8 cellular contexts compared by ENCODE assay signal in the genomic region with DNA sequence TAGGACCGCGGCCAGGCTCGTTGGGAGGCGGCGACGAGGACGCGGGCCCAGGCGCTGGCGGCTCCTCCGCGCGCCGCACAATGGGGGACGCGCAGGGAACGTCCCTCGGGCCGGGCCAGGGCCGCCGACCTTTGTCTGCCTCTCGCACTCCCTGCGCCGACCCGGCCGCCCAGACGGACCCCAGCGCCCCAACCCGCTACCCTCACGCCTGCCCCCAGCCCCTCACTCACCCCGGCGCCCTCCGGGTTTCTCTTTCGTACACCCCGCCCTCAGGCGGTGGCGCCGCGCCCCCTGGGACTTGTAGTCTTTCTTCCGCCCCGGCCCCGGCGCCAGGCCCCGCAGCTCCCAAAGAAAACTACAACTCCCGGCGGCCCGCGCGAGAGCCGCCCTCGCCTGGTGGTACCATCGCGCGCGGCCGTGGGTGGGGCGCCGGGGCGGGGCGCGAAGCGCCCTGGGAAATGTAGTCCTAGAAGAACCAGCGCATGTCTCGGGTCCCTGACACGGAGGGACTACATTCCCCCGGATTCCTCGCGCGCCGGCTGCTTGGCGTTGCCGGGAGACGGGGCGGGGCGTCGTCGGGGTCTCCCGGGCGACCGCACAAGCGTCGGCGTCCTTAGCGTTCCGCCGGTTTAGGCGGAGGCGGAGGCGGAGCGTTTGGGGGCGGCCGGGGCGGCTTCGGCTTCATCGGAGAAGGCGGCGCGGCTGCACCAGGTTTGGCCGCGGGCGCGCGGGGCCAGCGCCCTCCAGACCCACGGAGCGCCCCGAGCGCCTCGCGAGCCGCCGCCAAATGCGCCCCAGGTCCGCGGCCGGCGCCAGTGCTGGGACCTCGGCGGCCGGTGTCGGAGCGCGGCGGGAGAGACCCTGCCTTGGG. TPM values are rescaled to one million over a fixed set of nuclear protein-coding genes. Genes with fewer than 3 reads are reported as not detected.
A peak's percentile ranks its signal among the peaks of the same experiment; 100 is the strongest.
DNase-seq lines count a peak whose midpoint lies in the region; ATAC-seq and TF ChIP-seq lines count a peak whose summit lies in the region.

TSS of gene C1orf159 (minus strand) at position 260 of the 871 bp plus-strand sequence. CDS start 24,546 bp downstream, outside the sequence.

- no peak within 1 kb of the TSS for H3K27ac ChIP-seq in DOHH2 (ENCODE audit: low read depth, low read length)
- H3K27ac ChIP-seq in RWPE2 (ENCODE audit: poor library complexity, severe bottlenecking) = peak within 1 kb of the TSS; percentile 23

- ATAC-seq in RWPE2 (ENCODE audit: low read depth) = peak; percentile 92
- ATAC-seq in activated T-helper 17 cell treated with anti-CD3 and anti-CD28 coated beads, Interleukin-2, amount 50 U/mL, for 72 hours (replicated peaks) = peak; percentile 96
- ATAC-seq in naive thymus-derived CD8-positive, alpha-beta T cell = peak; percentile 93
- ATAC-seq in stimulated activated naive B cell treated with anti-CD40 and anti-IgM and Interleukin-4, amounts not matched to agents 10 μg/mL and 1 μg/mL and 100 μg/mL, for 72 hours (replicated peaks) = peak; percentile 94 to 96

- DNase-seq in GOT3 (lab: John Stamatoyannopoulos, UW) = peak; percentile 83
- peak; percentile 92 for DNase-seq in LNCaP clone FGC (ENCODE audit: low read depth)
- DNase-seq in RWPE2 (ENCODE audit: low spot score) = peak; percentile 98
- peak; percentile 95 for DNase-seq in fibroblast of peridontal ligament (ENCODE audit: extremely low read depth)
- DNase-seq in naive thymus-derived CD8-positive, alpha-beta T cell = peak; percentile 96 to 99 (median 98)
- DNase-seq in stimulated activated naive B cell treated with anti-CD40 and anti-IgM and Interleukin-4, amounts not matched to agents 10 μg/mL and 1 μg/mL and 100 μg/mL, for 72 hours = peak; percentile 98

- peak within 1 kb of the TSS; percentile 76 for H3K4me3 Mint-ChIP-seq in activated T-helper 17 cell treated with anti-CD3 and anti-CD28 coated beads, Interleukin-2, amount 50 U/mL, for 72 hours
- peak within 1 kb of the TSS; percentile 83 to 95 (median 89) for H3K4me3 Mint-ChIP-seq in naive thymus-derived CD8-positive, alpha-beta T cell
- H3K4me3 Mint-ChIP-seq in stimulated activated naive B cell treated with anti-CD40 and anti-IgM and Interleukin-4, amounts not matched to agents 10 μg/mL and 1 μg/mL and 100 μg/mL, for 72 hours = peak within 1 kb of the TSS; percentile 91 to 96

- H3K9me3 Mint-ChIP-seq in activated T-helper 17 cell treated with anti-CD3 and anti-CD28 coated beads, Interleukin-2, amount 50 U/mL, for 72 hours = no peaks in the 10 kb centered on the region
- H3K9me3 Mint-ChIP-seq in naive thymus-derived CD8-positive, alpha-beta T cell = peaks cover 0 to 16% (median 0%) of the 10 kb centered on the region in 9 donors
- H3K9me3 Mint-ChIP-seq in stimulated activated naive B cell treated with anti-CD40 and anti-IgM and Interleukin-4, amounts not matched to agents 10 μg/mL and 1 μg/mL and 100 μg/mL, for 72 hours = peaks cover 0 to 9% of the 10 kb centered on the region in 2 donors

- no peaks in the 10 kb centered on the region for H3K4me1 Mint-ChIP-seq in activated T-helper 17 cell treated with anti-CD3 and anti-CD28 coated beads, Interleukin-2, amount 50 U/mL, for 72 hours
- peaks cover 6 to 20% (median 13%) of the 10 kb centered on the region in 4 donors for H3K4me1 Mint-ChIP-seq in naive thymus-derived CD8-positive, alpha-beta T cell
- H3K4me1 Mint-ChIP-seq in stimulated activated naive B cell treated with anti-CD40 and anti-IgM and Interleukin-4, amounts not matched to agents 10 μg/mL and 1 μg/mL and 100 μg/mL, for 72 hours = peaks cover 7 to 20% of the 10 kb centered on the region in 2 donors

- H3K27ac Mint-ChIP-seq in activated T-helper 17 cell treated with anti-CD3 and anti-CD28 coated beads, Interleukin-2, amount 50 U/mL, for 72 hours = peak within 1 kb of the TSS; percentile 74
- H3K27ac Mint-ChIP-seq in naive thymus-derived CD8-positive, alpha-beta T cell = peak within 1 kb of the TSS in 9 of 10 donors; percentile 51 to 94 (median 81)
- H3K27ac Mint-ChIP-seq in stimulated activated naive B cell treated with anti-CD40 and anti-IgM and Interleukin-4, amounts not matched to agents 10 μg/mL and 1 μg/mL and 100 μg/mL, for 72 hours = peak within 1 kb of the TSS; percentile 94

- peaks cover 14% of the 10 kb centered on the region for H3K36me3 ChIP-seq in DOHH2 (ENCODE audit: control insufficient read depth, low read length)
- peaks cover 10% of the 10 kb centered on the region for H3K36me3 ChIP-seq in RWPE2 (ENCODE audit: low read depth)

- peak within 1 kb of the TSS; percentile 89 for H3K4me3 ChIP-seq in DOHH2 (ENCODE audit: low read length)
- peak within 1 kb of the TSS; percentile 71 for H3K4me3 ChIP-seq in LNCaP clone FGC (ENCODE audit: low read depth, low read length)
- peak within 1 kb of the TSS; percentile 70 for H3K4me3 ChIP-seq in RWPE2 (ENCODE audit: severe bottlenecking)

- no peaks in the 10 kb centered on the region for H3K27me3 Mint-ChIP-seq in activated T-helper 17 cell treated with anti-CD3 and anti-CD28 coated beads, Interleukin-2, amount 50 U/mL, for 72 hours
- H3K27me3 Mint-ChIP-seq in naive thymus-derived CD8-positive, alpha-beta T cell = peaks cover 0 to 3% (median 0%) of the 10 kb centered on the region in 5 donors
- H3K27me3 Mint-ChIP-seq in stimulated activated naive B cell treated with anti-CD40 and anti-IgM and Interleukin-4, amounts not matched to agents 10 μg/mL and 1 μg/mL and 100 μg/mL, for 72 hours = peaks cover 0 to 9% of the 10 kb centered on the region in 2 donors

- no peaks in the 10 kb centered on the region for H3K9me2 ChIP-seq in DOHH2 (replicated peaks; ENCODE audit: control insufficient read depth, low read length)

- H3F3A ChIP-seq in DOHH2 (ENCODE audit: control insufficient read depth, insufficient read depth) = no peaks in the 10 kb centered on the region

- POLR2A ChIA-PET in naive thymus-derived CD8-positive, alpha-beta T cell (lab: Charles Lee) = interaction anchor here (0.6 to 1.8 kb wide), 10 partner anchors 9 to 259 kb away, joined by 3 to 6 read pairs (median 3); partner anchors contain the start of genes AURKAIP1 and ISG15

- peak within 1 kb of the TSS; percentile 86 for H3K4me2 ChIP-seq in DOHH2 (ENCODE audit: low read length)

- H3K4me1 ChIP-seq in DOHH2 (ENCODE audit: control insufficient read depth, low read length) = peaks cover 8% of the 10 kb centered on the region
- no peaks in the 10 kb centered on the region for H3K4me1 ChIP-seq in RWPE2 (ENCODE audit: insufficient read depth, poor library complexity, severe bottlenecking)

- peaks cover 17% of the 10 kb centered on the region for H3K36me3 Mint-ChIP-seq in activated T-helper 17 cell treated with anti-CD3 and anti-CD28 coated beads, Interleukin-2, amount 50 U/mL, for 72 hours (ENCODE audit: low read depth)
- H3K36me3 Mint-ChIP-seq in naive thymus-derived CD8-positive, alpha-beta T cell = peaks cover 4 to 19% (median 13%) of the 10 kb centered on the region in 3 donors
- H3K36me3 Mint-ChIP-seq in stimulated activated naive B cell treated with anti-CD40 and anti-IgM and Interleukin-4, amounts not matched to agents 10 μg/mL and 1 μg/mL and 100 μg/mL, for 72 hours = peaks cover 21 to 24% of the 10 kb centered on the region in 2 donors

- peaks cover 5% of the 10 kb centered on the region; the same call in 1 of the 2 replicates for H3K9me3 ChIP-seq in DOHH2 (ENCODE audit: control insufficient read depth, insufficient read depth, low read length)
- H3K9me3 ChIP-seq in RWPE2 (ENCODE audit: severe bottlenecking) = no peaks in the 10 kb centered on the region

- TF ChIP-seq CTCF in DOHH2 (IDR thresholded peaks at IDR 0.05; ENCODE audit: low read depth, low read length, poor library complexity, severe bottlenecking) (no peak), LNCaP clone FGC (IDR thresholded peaks at IDR 0.05; ENCODE audit: control insufficient read depth, extremely low read depth, insufficient read depth) (no peak), RWPE2 (IDR thresholded peaks at IDR 0.05; ENCODE audit: poor library complexity, severe bottlenecking) (no peak)

- H3K79me2 ChIP-seq in DOHH2 (ENCODE audit: control insufficient read depth, low read length) = peaks cover 28% of the 10 kb centered on the region

- H3K27me3 ChIP-seq in DOHH2 (ENCODE audit: control insufficient read depth, low read length) = peaks cover 31% of the 10 kb centered on the region
- H3K27me3 ChIP-seq in RWPE2 (ENCODE audit: insufficient read depth, poor library complexity, severe bottlenecking) = peaks cover 9% of the 10 kb centered on the region

- no peaks in the 10 kb centered on the region for H4K20me1 ChIP-seq in DOHH2 (ENCODE audit: control insufficient read depth, insufficient read depth, low read depth, low read length)

RNA-seq across cellular contexts. Expression of gene C1orf159, which starts in this region (rescaled TPM):
- 10 to 100 TPM; 15.7 to 18.8 TPM for total RNA-seq in activated T-helper 17 cell treated with anti-CD3 and anti-CD28 coated beads, Interleukin-2, amount 50 U/mL, for 72 hours
- 10 to 100 TPM; 24.9 to 26.5 TPM for total RNA-seq in naive thymus-derived CD8-positive, alpha-beta T cell
- 10 to 100 TPM in 1 of 3 donors, 1 to 10 TPM in 2; 3.2 to 10.7 (median 6.2) TPM for polyA plus RNA-seq in naive thymus-derived CD8-positive, alpha-beta T cell
